Comparison of ENCODE assay signal across 1 cellular context in the genomic region with DNA sequence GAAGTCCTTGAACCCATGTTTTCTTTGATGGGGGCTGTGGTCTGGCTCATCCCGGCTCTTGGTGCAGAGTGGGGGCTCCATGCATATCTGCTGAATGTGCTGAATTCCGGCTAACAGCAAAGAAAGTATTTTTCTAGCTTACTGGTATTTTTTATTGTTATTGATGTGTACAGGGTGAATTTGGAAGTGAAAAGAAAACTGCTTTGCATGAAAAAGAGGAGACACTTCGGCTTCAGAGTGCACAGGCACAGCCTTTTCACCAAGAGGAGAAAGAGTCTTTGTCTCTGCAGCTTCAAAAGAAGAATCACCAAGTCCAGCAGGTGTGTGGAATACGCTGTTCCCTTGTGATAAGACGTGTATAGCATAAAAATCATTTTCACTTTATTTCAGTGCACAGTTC.
TF ChIP-seq lines count a peak whose summit lies in the region.

No MANE protein-coding gene starts in this region.

TF ChIP-seq in K562, 482 proteins besides CTCF, POLR2A, EP300 and RAD21 (continued from another document):
- TF ChIP-seq MBD1 (CRISPR knock-in tag; IDR thresholded peaks at IDR 0.05) (no peak), C11orf30 (IDR thresholded peaks at IDR 0.05; ENCODE audit: low read depth) (0 out of 2 replicates have a peak, but pooled peaks have one; percentile 8)
